Comparison of ENCODE assay signal across 1 cellular context in the genomic region with DNA sequence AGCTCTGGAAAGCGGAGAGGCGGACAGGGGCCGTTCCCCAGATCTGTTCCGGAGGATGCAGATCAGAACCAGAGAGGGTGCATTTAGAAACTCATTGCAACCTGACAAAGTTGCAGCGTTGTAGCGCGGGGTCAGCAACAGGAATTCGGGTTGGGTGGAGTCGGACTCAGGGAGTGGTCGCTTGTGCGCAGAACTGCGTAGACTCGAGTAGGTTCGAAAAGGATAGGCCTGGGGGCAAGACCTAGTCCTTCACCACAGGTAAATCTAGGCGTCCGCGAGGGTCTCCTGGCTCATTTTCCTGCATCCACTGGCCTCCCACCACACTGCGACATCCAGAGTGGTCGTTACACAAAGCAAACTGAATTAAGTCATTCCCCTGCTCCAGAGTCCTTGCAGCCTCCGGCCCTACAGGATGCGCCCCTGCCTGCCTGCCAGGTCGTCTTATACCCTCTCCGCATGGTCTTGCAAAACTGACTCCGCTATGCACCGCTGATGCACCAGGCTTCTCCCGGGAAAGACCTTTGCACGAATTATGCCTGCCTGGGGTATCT.
TF ChIP-seq lines count a peak whose summit lies in the region.

No MANE protein-coding gene starts in this region.

TF ChIP-seq in K562, 482 proteins besides CTCF, POLR2A, EP300 and RAD21 (continued from another document):
- TF ChIP-seq EP400 (IDR thresholded peaks at IDR 0.05) = no peak
